36 cellular contexts compared by ENCODE assay signal in the genomic region with DNA sequence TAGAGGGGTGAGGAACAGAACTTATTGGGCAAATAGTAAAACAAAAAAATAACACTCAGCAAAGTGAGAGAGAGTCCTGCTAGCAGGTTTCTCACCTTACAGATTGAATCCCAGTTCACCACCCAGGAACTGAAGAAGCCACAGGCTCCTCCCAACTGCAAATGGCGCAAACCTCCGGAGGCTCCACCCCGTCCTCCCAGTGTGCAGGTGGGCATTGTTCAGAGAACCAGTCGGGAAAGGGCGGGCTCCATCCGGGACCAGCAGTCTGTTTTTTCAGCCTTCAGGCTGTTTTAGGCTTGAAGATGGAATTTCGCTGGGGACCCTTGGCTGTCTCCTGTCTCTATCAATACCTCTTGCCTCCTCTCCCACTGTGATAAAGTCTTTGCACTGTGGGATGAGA.
"Had no signal": no experiment of that assay in that cellular context is flagged by ENCODE, and none has a peak within 500 bp of the region (broad histone marks: within the 10 kb centered on the region; RNA-seq: fewer than 3 reads in every experiment).

No MANE protein-coding gene starts in this region.

- H3K9me3 ChIP-seq: adrenal gland, body of pancreas, esophagus muscularis mucosa, gastroesophageal sphincter had no signal

- H3K9me3 Mint-ChIP-seq: activated naive CD4-positive, alpha-beta T cell treated with anti-CD3 and anti-CD28 coated beads for 36 hours; activated T-helper 1 cell treated with anti-CD3 and anti-CD28 coated beads, Interleukin-12 subunit alpha, Interleukin-12 subunit beta, Interleukin-2, Interleukin-4 antibody, amounts not matched to agents 30 ng/mL and 10 ng/mL and 1 ng/mL, durations not matched to agents 14 hours and 24 hours and 36 hours; activated T-helper 2 cell treated with anti-CD3 and anti-CD28 coated beads, Interferon-gamma antibody, Interleukin-2, Interleukin-4, amounts not matched to agents 10 μg/mL and 5 μg/mL and 100 μg/mL, durations not matched to agents 14 hours and 24 hours and 36 hours; dendritic cell treated with granulocyte-macrophage colony-stimulating factor and Interleukin-4, amounts not matched to agents 40 ng/mL and 50 ng/mL, for 4 days; effector memory CD8-positive, alpha-beta T cell had no signal

- ATAC-seq: activated CD4-positive, alpha-beta T cell treated with anti-CD3 and anti-CD28 coated beads for 36 hours; activated CD8-positive, alpha-beta memory T cell treated with anti-CD3 and anti-CD28 coated beads, Interleukin-2, amount 10 ng/mL, durations not matched to agents 7 days and 5 days; activated CD8-positive, alpha-beta T cell treated with anti-CD3 and anti-CD28 coated beads, Interleukin-2, amount 10 ng/mL, durations not matched to agents 7 days and 5 days; activated naive CD8-positive, alpha-beta T cell treated with anti-CD3 and anti-CD28 coated beads, Interleukin-2, amount 50 U/mL, for 24 hours; body of pancreas; effector memory CD8-positive, alpha-beta T cell; gastroesophageal sphincter; heart right ventricle; T-helper 17 cell had no signal

- H3K4me3 Mint-ChIP-seq: activated CD4-positive, alpha-beta memory T cell treated with anti-CD3 and anti-CD28 coated beads for 36 hours; activated CD4-positive, alpha-beta T cell treated with anti-CD3 and anti-CD28 coated beads for 36 hours; activated CD4-positive, alpha-beta T cell treated with anti-CD3 and anti-CD28 coated beads, Interleukin-2, amount 10 ng/mL, durations not matched to agents 24 days and 14 days; activated CD8-positive, alpha-beta memory T cell treated with anti-CD3 and anti-CD28 coated beads, Interleukin-2, amount 10 ng/mL, durations not matched to agents 7 days and 5 days; activated CD8-positive, alpha-beta T cell treated with anti-CD3 and anti-CD28 coated beads, Interleukin-2, amount 10 ng/mL, durations not matched to agents 7 days and 5 days; activated naive CD4-positive, alpha-beta T cell treated with anti-CD3 and anti-CD28 coated beads for 36 hours; activated naive CD4-positive, alpha-beta T cell treated with anti-CD3 and anti-CD28 coated beads, Interleukin-2, amount 50 U/mL, for 24 hours; activated naive CD8-positive, alpha-beta T cell treated with anti-CD3 and anti-CD28 coated beads for 36 hours; activated naive CD8-positive, alpha-beta T cell treated with anti-CD3 and anti-CD28 coated beads, Interleukin-2, amount 50 U/mL, for 24 hours; activated T-helper 1 cell treated with anti-CD3 and anti-CD28 coated beads, Interleukin-12 subunit alpha, Interleukin-12 subunit beta, Interleukin-2, Interleukin-4 antibody, amounts not matched to agents 30 ng/mL and 10 ng/mL and 1 ng/mL, durations not matched to agents 14 hours and 24 hours and 36 hours; dendritic cell treated with granulocyte-macrophage colony-stimulating factor and Interleukin-4, amounts not matched to agents 40 ng/mL and 50 ng/mL, for 4 days; effector memory CD8-positive, alpha-beta T cell; T-helper 17 cell; T-helper 2 cell treated with Interferon-gamma antibody and Interleukin-4, amounts not matched to agents 5 μg/mL and 100 μg/mL, for 36 hours had no signal

- H3K27me3 ChIP-seq: adrenal gland, body of pancreas, dorsolateral prefrontal cortex, esophagus muscularis mucosa, gastroesophageal sphincter, heart right ventricle had no signal

- H3K27ac Mint-ChIP-seq: activated CD4-positive, alpha-beta memory T cell treated with anti-CD3 and anti-CD28 coated beads for 36 hours; activated CD4-positive, alpha-beta T cell treated with anti-CD3 and anti-CD28 coated beads for 36 hours; activated CD4-positive, alpha-beta T cell treated with anti-CD3 and anti-CD28 coated beads, Interleukin-2, amount 10 ng/mL, durations not matched to agents 24 days and 14 days; activated CD8-positive, alpha-beta memory T cell treated with anti-CD3 and anti-CD28 coated beads, Interleukin-2, amount 10 ng/mL, durations not matched to agents 7 days and 5 days; activated CD8-positive, alpha-beta T cell treated with anti-CD3 and anti-CD28 coated beads, Interleukin-2, amount 10 ng/mL, durations not matched to agents 7 days and 5 days; activated naive CD4-positive, alpha-beta T cell treated with anti-CD3 and anti-CD28 coated beads for 36 hours; activated naive CD4-positive, alpha-beta T cell treated with anti-CD3 and anti-CD28 coated beads, Interleukin-2, amount 50 U/mL, for 24 hours; activated naive CD8-positive, alpha-beta T cell treated with anti-CD3 and anti-CD28 coated beads for 36 hours; activated naive CD8-positive, alpha-beta T cell treated with anti-CD3 and anti-CD28 coated beads, Interleukin-2, amount 50 U/mL, for 24 hours; activated T-helper 1 cell treated with anti-CD3 and anti-CD28 coated beads, Interleukin-12 subunit alpha, Interleukin-12 subunit beta, Interleukin-2, Interleukin-4 antibody, amounts not matched to agents 30 ng/mL and 10 ng/mL and 1 ng/mL, durations not matched to agents 14 hours and 24 hours and 36 hours; activated T-helper 2 cell treated with anti-CD3 and anti-CD28 coated beads, Interferon-gamma antibody, Interleukin-2, Interleukin-4, amounts not matched to agents 10 μg/mL and 5 μg/mL and 100 μg/mL, durations not matched to agents 14 hours and 24 hours and 36 hours; dendritic cell treated with granulocyte-macrophage colony-stimulating factor and Interleukin-4, amounts not matched to agents 40 ng/mL and 50 ng/mL, for 4 days; effector memory CD8-positive, alpha-beta T cell; T-helper 17 cell; T-helper 2 cell treated with Interferon-gamma antibody and Interleukin-4, amounts not matched to agents 5 μg/mL and 100 μg/mL, for 36 hours had no signal

- H3K36me3 ChIP-seq: adrenal gland, esophagus muscularis mucosa, gastroesophageal sphincter, heart right ventricle, WERI-Rb-1 had no signal

- H3K4me3 ChIP-seq: adrenal gland, body of pancreas, coronary artery, dorsolateral prefrontal cortex, esophagus muscularis mucosa, gastroesophageal sphincter, heart right ventricle had no signal

- H3K4me1 ChIP-seq: adrenal gland, body of pancreas, heart right ventricle had no signal

- DNase-seq: activated CD4-positive, alpha-beta memory T cell treated with anti-CD3 and anti-CD28 coated beads for 36 hours; activated CD4-positive, alpha-beta T cell treated with anti-CD3 and anti-CD28 coated beads for 36 hours; activated CD4-positive, alpha-beta T cell treated with anti-CD3 and anti-CD28 coated beads, Interleukin-2, amount 10 ng/mL, durations not matched to agents 24 days and 14 days; activated CD4-positive, CD25-positive, alpha-beta regulatory T cell; activated CD4-positive, CD25-positive, alpha-beta regulatory T cell treated with anti-CD3 and anti-CD28 coated beads, Interleukin-2, amount 50 U/mL, for 72 hours; activated CD8-positive, alpha-beta memory T cell treated with anti-CD3 and anti-CD28 coated beads, Interleukin-2, amount 10 ng/mL, durations not matched to agents 7 days and 5 days; activated CD8-positive, alpha-beta memory T cell treated with anti-CD3 and anti-CD28 coated beads, Interleukin-2, amount 50 U/mL, for 4 hours; activated CD8-positive, alpha-beta T cell treated with anti-CD3 and anti-CD28 coated beads, Interleukin-2, amount 10 ng/mL, durations not matched to agents 7 days and 5 days; activated effector memory CD4-positive, alpha-beta T cell treated with anti-CD3 and anti-CD28 coated beads, Interleukin-2, amount 50 U/mL, for 16 hours; activated naive CD4-positive, alpha-beta T cell treated with anti-CD3 and anti-CD28 coated beads for 36 hours; activated naive CD8-positive, alpha-beta T cell treated with anti-CD3 and anti-CD28 coated beads for 36 hours; activated naive CD8-positive, alpha-beta T cell treated with anti-CD3 and anti-CD28 coated beads, Interleukin-2, amount 50 U/mL, for 24 hours; activated T-cell treated with anti-CD3 and anti-CD28 coated beads, Interleukin-2, amount 50 U/mL, for 1 hour; activated T-cell treated with anti-CD3 and anti-CD28 coated beads, Interleukin-2, amount 50 U/mL, for 48 hours; adrenal gland; amygdala; aorta; body of pancreas; caudate nucleus; dorsolateral prefrontal cortex; effector memory CD8-positive, alpha-beta T cell; erythroblast; foreskin melanocyte; heart right ventricle; T-helper 1 cell; T-helper 17 cell; T1000; WERI-Rb-1 had no signal

- H3K27me3 Mint-ChIP-seq: activated CD4-positive, alpha-beta memory T cell treated with anti-CD3 and anti-CD28 coated beads for 36 hours; activated CD8-positive, alpha-beta memory T cell treated with anti-CD3 and anti-CD28 coated beads, Interleukin-2, amount 10 ng/mL, durations not matched to agents 7 days and 5 days; activated naive CD4-positive, alpha-beta T cell treated with anti-CD3 and anti-CD28 coated beads, Interleukin-2, amount 50 U/mL, for 24 hours; activated naive CD8-positive, alpha-beta T cell treated with anti-CD3 and anti-CD28 coated beads for 36 hours; dendritic cell treated with granulocyte-macrophage colony-stimulating factor and Interleukin-4, amounts not matched to agents 40 ng/mL and 50 ng/mL, for 4 days; effector memory CD8-positive, alpha-beta T cell; T-helper 17 cell had no signal

- H3K4me1 Mint-ChIP-seq: activated CD4-positive, alpha-beta T cell treated with anti-CD3 and anti-CD28 coated beads for 36 hours; activated CD4-positive, alpha-beta T cell treated with anti-CD3 and anti-CD28 coated beads, Interleukin-2, amount 10 ng/mL, durations not matched to agents 24 days and 14 days; activated CD8-positive, alpha-beta memory T cell treated with anti-CD3 and anti-CD28 coated beads, Interleukin-2, amount 10 ng/mL, durations not matched to agents 7 days and 5 days; activated naive CD4-positive, alpha-beta T cell treated with anti-CD3 and anti-CD28 coated beads, Interleukin-2, amount 50 U/mL, for 24 hours; activated naive CD8-positive, alpha-beta T cell treated with anti-CD3 and anti-CD28 coated beads for 36 hours; activated naive CD8-positive, alpha-beta T cell treated with anti-CD3 and anti-CD28 coated beads, Interleukin-2, amount 50 U/mL, for 24 hours had no signal

- H3K36me3 Mint-ChIP-seq: activated CD8-positive, alpha-beta memory T cell treated with anti-CD3 and anti-CD28 coated beads, Interleukin-2, amount 10 ng/mL, durations not matched to agents 7 days and 5 days; activated naive CD4-positive, alpha-beta T cell treated with anti-CD3 and anti-CD28 coated beads, Interleukin-2, amount 50 U/mL, for 24 hours had no signal

- H3K27ac ChIP-seq: adrenal gland, body of pancreas, coronary artery, dorsolateral prefrontal cortex, esophagus muscularis mucosa, gastroesophageal sphincter, heart right ventricle, WERI-Rb-1 had no signal
